Comparison of ENCODE assay signal across 1 cellular context in genomic region chr1:224528900-224529299, GRCh38.
TF ChIP-seq lines count a peak whose summit lies in the region.

No MANE protein-coding gene starts in this region.

TF ChIP-seq in K562, 482 proteins besides CTCF, POLR2A, EP300 and RAD21 (continued from another document and continues in another):
- TF ChIP-seq, protein P1, sequence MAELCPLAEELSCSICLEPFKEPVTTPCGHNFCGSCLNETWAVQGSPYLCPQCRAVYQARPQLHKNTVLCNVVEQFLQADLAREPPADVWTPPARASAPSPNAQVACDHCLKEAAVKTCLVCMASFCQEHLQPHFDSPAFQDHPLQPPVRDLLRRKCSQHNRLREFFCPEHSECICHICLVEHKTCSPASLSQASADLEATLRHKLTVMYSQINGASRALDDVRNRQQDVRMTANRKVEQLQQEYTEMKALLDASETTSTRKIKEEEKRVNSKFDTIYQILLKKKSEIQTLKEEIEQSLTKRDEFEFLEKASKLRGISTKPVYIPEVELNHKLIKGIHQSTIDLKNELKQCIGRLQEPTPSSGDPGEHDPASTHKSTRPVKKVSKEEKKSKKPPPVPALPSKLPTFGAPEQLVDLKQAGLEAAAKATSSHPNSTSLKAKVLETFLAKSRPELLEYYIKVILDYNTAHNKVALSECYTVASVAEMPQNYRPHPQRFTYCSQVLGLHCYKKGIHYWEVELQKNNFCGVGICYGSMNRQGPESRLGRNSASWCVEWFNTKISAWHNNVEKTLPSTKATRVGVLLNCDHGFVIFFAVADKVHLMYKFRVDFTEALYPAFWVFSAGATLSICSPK (IDR thresholded peaks at IDR 0.05; ENCODE audit: borderline replicate concordance) = no peak
- TF ChIP-seq, protein P2, sequence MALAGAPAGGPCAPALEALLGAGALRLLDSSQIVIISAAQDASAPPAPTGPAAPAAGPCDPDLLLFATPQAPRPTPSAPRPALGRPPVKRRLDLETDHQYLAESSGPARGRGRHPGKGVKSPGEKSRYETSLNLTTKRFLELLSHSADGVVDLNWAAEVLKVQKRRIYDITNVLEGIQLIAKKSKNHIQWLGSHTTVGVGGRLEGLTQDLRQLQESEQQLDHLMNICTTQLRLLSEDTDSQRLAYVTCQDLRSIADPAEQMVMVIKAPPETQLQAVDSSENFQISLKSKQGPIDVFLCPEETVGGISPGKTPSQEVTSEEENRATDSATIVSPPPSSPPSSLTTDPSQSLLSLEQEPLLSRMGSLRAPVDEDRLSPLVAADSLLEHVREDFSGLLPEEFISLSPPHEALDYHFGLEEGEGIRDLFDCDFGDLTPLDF (CRISPR knock-in tag; IDR thresholded peaks at IDR 0.05) = no peak
- TF ChIP-seq CSDE1 (IDR thresholded peaks at IDR 0.05) (no peak), ZNF780A (CRISPR knock-in tag; IDR thresholded peaks at IDR 0.05) (no peak), ATF7 (IDR thresholded peaks at IDR 0.05) (peak; percentile 62), WHSC1 (IDR thresholded peaks at IDR 0.05; ENCODE audit: low read length) (no peak), CBX5 (IDR thresholded peaks at IDR 0.05; ENCODE audit: borderline replicate concordance, low read depth) (no peak), CEBPB (tag; IDR thresholded peaks at IDR 0.05) (no peak), ZNF165 (CRISPR knock-in tag; IDR thresholded peaks at IDR 0.05; ENCODE audit: borderline replicate concordance) (no peak), FOXA1 (IDR thresholded peaks at IDR 0.05; ENCODE audit: borderline replicate concordance) (no peak), MYNN (IDR thresholded peaks at IDR 0.05) (no peak), MYNN (CRISPR knock-in tag; IDR thresholded peaks at IDR 0.05) (no peak), ZNF316 (IDR thresholded peaks at IDR 0.05) (no peak), NR0B1 (IDR thresholded peaks at IDR 0.05; ENCODE audit: partially characterized antibody) (no peak), CHD7 (IDR thresholded peaks at IDR 0.05; ENCODE audit: low read depth, low read length) (no peak), OTX1 (CRISPR knock-in tag; IDR thresholded peaks at IDR 0.05) (no peak), ATF2 (CRISPR knock-in tag; IDR thresholded peaks at IDR 0.05) (no peak), NCOA6 (IDR thresholded peaks at IDR 0.05) (no peak), HDAC3 (IDR thresholded peaks at IDR 0.05; ENCODE audit: borderline replicate concordance, partially characterized antibody) (no peak), HDAC6 (IDR thresholded peaks at IDR 0.05; ENCODE audit: low read depth, low read length) (no peak), E2F5 (CRISPR knock-in tag; IDR thresholded peaks at IDR 0.05) (no peak), GATA2 (CRISPR knock-in tag; IDR thresholded peaks at IDR 0.05) (no peak), SIN3A (IDR thresholded peaks at IDR 0.05; ENCODE audit: borderline replicate concordance in 2 of 2, control insufficient read depth in 1 of 2, low read depth in 2 of 2, low read length in 2 of 2) (no peak), NR2C2 (CRISPR knock-in tag; IDR thresholded peaks at IDR 0.05) (no peak), NR2C2 (tag; IDR thresholded peaks at IDR 0.05) (peak; percentile 70), IFI16 (CRISPR knock-in tag; IDR thresholded peaks at IDR 0.05) (no peak), RNF2 (IDR thresholded peaks at IDR 0.05) (peak; percentile 42; the same call in 1 of the 2 replicates)
- TF ChIP-seq, protein P3, sequence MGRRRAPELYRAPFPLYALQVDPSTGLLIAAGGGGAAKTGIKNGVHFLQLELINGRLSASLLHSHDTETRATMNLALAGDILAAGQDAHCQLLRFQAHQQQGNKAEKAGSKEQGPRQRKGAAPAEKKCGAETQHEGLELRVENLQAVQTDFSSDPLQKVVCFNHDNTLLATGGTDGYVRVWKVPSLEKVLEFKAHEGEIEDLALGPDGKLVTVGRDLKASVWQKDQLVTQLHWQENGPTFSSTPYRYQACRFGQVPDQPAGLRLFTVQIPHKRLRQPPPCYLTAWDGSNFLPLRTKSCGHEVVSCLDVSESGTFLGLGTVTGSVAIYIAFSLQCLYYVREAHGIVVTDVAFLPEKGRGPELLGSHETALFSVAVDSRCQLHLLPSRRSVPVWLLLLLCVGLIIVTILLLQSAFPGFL (CRISPR knock-in tag; IDR thresholded peaks at IDR 0.05) = no peak
- TF ChIP-seq, protein P4, sequence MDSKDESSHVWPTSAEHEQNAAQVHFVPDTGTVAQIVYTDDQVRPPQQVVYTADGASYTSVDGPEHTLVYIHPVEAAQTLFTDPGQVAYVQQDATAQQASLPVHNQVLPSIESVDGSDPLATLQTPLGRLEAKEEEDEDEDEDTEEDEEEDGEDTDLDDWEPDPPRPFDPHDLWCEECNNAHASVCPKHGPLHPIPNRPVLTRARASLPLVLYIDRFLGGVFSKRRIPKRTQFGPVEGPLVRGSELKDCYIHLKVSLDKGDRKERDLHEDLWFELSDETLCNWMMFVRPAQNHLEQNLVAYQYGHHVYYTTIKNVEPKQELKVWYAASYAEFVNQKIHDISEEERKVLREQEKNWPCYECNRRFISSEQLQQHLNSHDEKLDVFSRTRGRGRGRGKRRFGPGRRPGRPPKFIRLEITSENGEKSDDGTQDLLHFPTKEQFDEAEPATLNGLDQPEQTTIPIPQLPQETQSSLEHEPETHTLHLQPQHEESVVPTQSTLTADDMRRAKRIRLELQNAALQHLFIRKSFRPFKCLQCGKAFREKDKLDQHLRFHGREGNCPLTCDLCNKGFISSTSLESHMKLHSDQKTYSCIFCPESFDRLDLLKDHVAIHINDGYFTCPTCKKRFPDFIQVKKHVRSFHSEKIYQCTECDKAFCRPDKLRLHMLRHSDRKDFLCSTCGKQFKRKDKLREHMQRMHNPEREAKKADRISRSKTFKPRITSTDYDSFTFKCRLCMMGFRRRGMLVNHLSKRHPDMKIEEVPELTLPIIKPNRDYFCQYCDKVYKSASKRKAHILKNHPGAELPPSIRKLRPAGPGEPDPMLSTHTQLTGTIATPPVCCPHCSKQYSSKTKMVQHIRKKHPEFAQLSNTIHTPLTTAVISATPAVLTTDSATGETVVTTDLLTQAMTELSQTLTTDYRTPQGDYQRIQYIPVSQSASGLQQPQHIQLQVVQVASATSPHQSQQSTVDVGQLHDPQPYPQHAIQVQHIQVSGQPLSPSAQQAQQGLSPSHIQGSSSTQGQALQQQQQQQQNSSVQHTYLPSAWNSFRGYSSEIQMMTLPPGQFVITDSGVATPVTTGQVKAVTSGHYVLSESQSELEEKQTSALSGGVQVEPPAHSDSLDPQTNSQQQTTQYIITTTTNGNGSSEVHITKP (IDR thresholded peaks at IDR 0.05; ENCODE audit: partially characterized antibody) = no peak
- TF ChIP-seq, protein P5, sequence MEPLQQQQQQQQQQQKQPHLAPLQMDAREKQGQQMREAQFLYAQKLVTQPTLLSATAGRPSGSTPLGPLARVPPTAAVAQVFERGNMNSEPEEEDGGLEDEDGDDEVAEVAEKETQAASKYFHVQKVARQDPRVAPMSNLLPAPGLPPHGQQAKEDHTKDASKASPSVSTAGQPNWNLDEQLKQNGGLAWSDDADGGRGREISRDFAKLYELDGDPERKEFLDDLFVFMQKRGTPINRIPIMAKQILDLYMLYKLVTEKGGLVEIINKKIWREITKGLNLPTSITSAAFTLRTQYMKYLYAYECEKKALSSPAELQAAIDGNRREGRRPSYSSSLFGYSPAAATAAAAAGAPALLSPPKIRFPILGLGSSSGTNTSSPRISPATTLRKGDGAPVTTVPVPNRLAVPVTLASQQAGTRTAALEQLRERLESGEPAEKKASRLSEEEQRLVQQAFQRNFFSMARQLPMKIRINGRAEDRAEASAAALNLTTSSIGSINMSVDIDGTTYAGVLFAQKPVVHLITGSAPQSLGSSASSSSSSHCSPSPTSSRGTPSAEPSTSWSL (CRISPR knock-in tag; IDR thresholded peaks at IDR 0.05; ENCODE audit: borderline replicate concordance) = no peak
- TF ChIP-seq, protein P6, sequence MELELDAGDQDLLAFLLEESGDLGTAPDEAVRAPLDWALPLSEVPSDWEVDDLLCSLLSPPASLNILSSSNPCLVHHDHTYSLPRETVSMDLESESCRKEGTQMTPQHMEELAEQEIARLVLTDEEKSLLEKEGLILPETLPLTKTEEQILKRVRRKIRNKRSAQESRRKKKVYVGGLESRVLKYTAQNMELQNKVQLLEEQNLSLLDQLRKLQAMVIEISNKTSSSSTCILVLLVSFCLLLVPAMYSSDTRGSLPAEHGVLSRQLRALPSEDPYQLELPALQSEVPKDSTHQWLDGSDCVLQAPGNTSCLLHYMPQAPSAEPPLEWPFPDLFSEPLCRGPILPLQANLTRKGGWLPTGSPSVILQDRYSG (tag; conservative IDR thresholded peaks at IDR 0.05; ENCODE audit: low read depth) = no peak
